In the genomic region with DNA sequence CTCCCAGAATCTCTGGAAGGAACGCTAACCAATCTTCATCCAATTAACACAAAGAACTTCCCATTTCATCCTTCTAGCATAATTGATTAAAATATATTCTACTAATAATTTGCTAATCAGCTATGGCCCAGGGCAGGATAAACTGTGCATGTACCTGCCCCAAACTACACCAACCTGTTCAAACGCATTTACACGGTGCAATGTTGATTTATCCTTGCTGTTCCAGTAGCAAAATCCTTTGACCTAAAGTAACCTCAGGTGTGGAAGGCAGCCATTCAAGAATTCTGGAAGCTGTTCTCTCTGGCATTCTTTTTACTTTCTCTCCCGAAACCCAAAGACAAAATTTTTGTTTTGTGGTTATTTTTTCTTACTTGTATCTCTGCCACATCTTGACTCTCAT, we compare ENCODE assay signal across 22 cellular contexts.
DNase-seq lines count a peak whose midpoint lies in the region; ATAC-seq, FAIRE-seq and TF ChIP-seq lines count a peak whose summit lies in the region.
"Had no signal": no experiment of that assay in that cellular context is flagged by ENCODE, and none has a peak within 500 bp of the region (broad histone marks: within the 10 kb centered on the region; RNA-seq: fewer than 3 reads in every experiment).

No MANE protein-coding gene starts in this region.

- H3K4me1 ChIP-seq in liver (ENCODE audit: control insufficient read depth in 4 of 4, insufficient read depth in 4 of 4, low read length in 3 of 4), result no peaks in the 10 kb centered on the region
- H3K4me1 ChIP-seq in HepG2 (ENCODE audit: insufficient read depth, low read length), result no peaks in the 10 kb centered on the region
- no peaks in the 10 kb centered on the region for H3K4me1 ChIP-seq in right lobe of liver
- H3K4me1 ChIP-seq: BLaER1, HAP-1 had no signal

- TF ChIP-seq EP300 in HepG2 (IDR thresholded peaks at IDR 0.05; ENCODE audit: low read depth in 2 of 2, low read length in 2 of 2) (no peak), HepG2 (CRISPR knock-in tag; IDR thresholded peaks at IDR 0.05; ENCODE audit: borderline replicate concordance) (no peak)

- no peak for TF ChIP-seq POLR2A in HepG2 (IDR thresholded peaks at IDR 0.05; ENCODE audit: insufficient read depth in 1 of 2, low read depth in 2 of 2, low read length in 2 of 2)
- no peak for TF ChIP-seq POLR2A in right lobe of liver (IDR thresholded peaks at IDR 0.05)

- TF ChIP-seq RAD21 in liver (IDR thresholded peaks at IDR 0.05), result no peak
- no peak for TF ChIP-seq RAD21 in HepG2 (CRISPR knock-in tag; IDR thresholded peaks at IDR 0.05)

- H3K79me2 ChIP-seq in HepG2 (ENCODE audit: insufficient read depth, low read length), result no peaks in the 10 kb centered on the region

- no peak for FAIRE-seq in HepG2 (lab: Jason Lieb, UNC)
- FAIRE-seq: A204.1, GM12891, GM18507, H54 had no signal

- BruUV-seq in HepG2 (replicated peaks; lab: Mats Ljungman, UMichigan), result no TSS peak

- H3K4me2 ChIP-seq in HepG2 (ENCODE audit: low read depth, low read length), result no peak overlapping the region
- H3K4me2 ChIP-seq: BLaER1 had no signal

- H3K27me3 ChIP-seq in liver (ENCODE audit: control insufficient read depth in 4 of 4, insufficient read depth in 4 of 4, low read length in 3 of 4) (peaks cover 0 to 4% (median 0%) of the 10 kb centered on the region in 4 donors), HepG2 (ENCODE audit: control insufficient read depth in 1 of 2, insufficient read depth in 2 of 2, low read length in 2 of 2) (no peaks in the 10 kb centered on the region), right lobe of liver (peaks cover 0 to 3% of the 10 kb centered on the region in 2 donors)
- H3K27me3 ChIP-seq: BLaER1 had no signal

- H3K9me3 ChIP-seq in liver (ENCODE audit: control insufficient read depth in 4 of 4, low read length in 3 of 4) (no peaks in the 10 kb centered on the region), HepG2 (ENCODE audit: low read length) (no peaks in the 10 kb centered on the region), right lobe of liver (no peaks in the 10 kb centered on the region)
- H3K9me3 ChIP-seq: HAP-1 had no signal

- CTCF ChIA-PET in HepG2 (lab: Yijun Ruan, JAX; ENCODE audit: low intra/inter-chr PET ratio, low total read pairs), result no interaction called here

- H2AFZ ChIP-seq in HepG2 (ENCODE audit: low read length), result no peak overlapping the region

- H3K27ac ChIP-seq in liver (ENCODE audit: low read depth in 1 of 2, low read length in 2 of 2) (no peak overlapping the region), HepG2 (ENCODE audit: extremely low read length, insufficient read depth, low read length) (no peak overlapping the region), right lobe of liver (no peak overlapping the region)
- H3K27ac ChIP-seq: 22Rv1, BLaER1 had no signal

- WGBS in liver, result 50% methylated on average over 4 of the region's 4 CpGs
- 55% methylated on average over 4 of the region's 4 CpGs for WGBS in HepG2 (ENCODE audit: low lambda C conversion rate)
- 44% methylated on average over 4 of the region's 4 CpGs for WGBS in right lobe of liver (ENCODE audit: insufficient coverage, low coverage, low lambda C conversion rate, missing lambda C conversion rate)

- intact Hi-C loops in HepG2 (cut with micrococcal nuclease; ENCODE audit: unreplicated experiment) (no loop called here), right lobe of liver (cut with DNase I) (no loop called here)

- no peak overlapping the region for H3K4me3 ChIP-seq in liver (ENCODE audit: low read depth in 1 of 3, low read length in 3 of 3)
- H3K4me3 ChIP-seq in HepG2 (replicated peaks in 1 of 3; ENCODE audit: insufficient read depth in 1 of 3, low read depth in 2 of 3, low read length in 3 of 3), result no peak overlapping the region
- H3K4me3 ChIP-seq in epithelial cell of esophagus (ENCODE audit: low read length), result no peak overlapping the region
- no peak overlapping the region for H3K4me3 ChIP-seq in right lobe of liver
- H3K4me3 ChIP-seq: BLaER1, HAP-1 had no signal

- H3K36me3 ChIP-seq in liver (ENCODE audit: control insufficient read depth in 4 of 4, insufficient read depth in 3 of 4, low read depth in 1 of 4, low read length in 3 of 4), result no peaks in the 10 kb centered on the region
- H3K36me3 ChIP-seq in HepG2 (replicated peaks in 1 of 2; ENCODE audit: control insufficient read depth in 1 of 2, insufficient read depth in 2 of 2, low read length in 2 of 2), result no peaks in the 10 kb centered on the region
- no peaks in the 10 kb centered on the region for H3K36me3 ChIP-seq in right lobe of liver
- H3K36me3 ChIP-seq: BLaER1, HAP-1 had no signal

- ATAC-seq in HepG2 (no peak), right lobe of liver (peak; percentile 42 to 57 (median 51))

- no peak for DNase-seq in HepG2 (ENCODE audit: low spot score)
- DNase-seq in epithelial cell of esophagus (ENCODE audit: low read depth), result peak; percentile 15
- no peak for DNase-seq in right lobe of liver
- DNase-seq in HK-2 (ENCODE audit: unreplicated experiment), result no peak
- no peak for DNase-seq in GM20000 (ENCODE audit: low spot score)
- no peak for DNase-seq in SW480 (ENCODE audit: low spot score)
- DNase-seq: Calu3; CD4-positive, alpha-beta memory T cell; COR-L47; DMS53; DMS79 treated with DMSO at 0.1 percent for 48 hours; GF-D8; GOT3; HFFc6 had no signal

- POLR2A ChIA-PET in HepG2 (lab: Yijun Ruan, JAX), result no interaction called here

- H3K9ac ChIP-seq in liver (ENCODE audit: low read depth in 1 of 2, low read length in 2 of 2), result no peak overlapping the region
- H3K9ac ChIP-seq in HepG2 (ENCODE audit: insufficient read depth, low read depth, low read length), result no peak overlapping the region
- H3K9ac ChIP-seq: BLaER1 had no signal

- no peaks in the 10 kb centered on the region for H4K20me1 ChIP-seq in HepG2 (ENCODE audit: insufficient read depth, low read length)
- H4K20me1 ChIP-seq: BLaER1 had no signal

- in situ Hi-C loops in HepG2 (cut with HindIII; ENCODE audit: extremely low pct_ligation_motif_present, low pct_unique_long_range_greater_than_20kb), result no loop called here

- no peak for TF ChIP-seq CTCF in liver (IDR thresholded peaks at IDR 0.05; ENCODE audit: low read depth, low read length, missing input control)
- TF ChIP-seq CTCF in HepG2 (CRISPR knock-in tag; IDR thresholded peaks at IDR 0.05), result no peak
- TF ChIP-seq CTCF in epithelial cell of esophagus (IDR thresholded peaks at IDR 0.05; ENCODE audit: insufficient read depth, low read depth, low read length, missing control alignments), result no peak
- no peak for TF ChIP-seq CTCF in right lobe of liver (IDR thresholded peaks at IDR 0.05)
- TF ChIP-seq CTCF in GM20000 (IDR thresholded peaks at IDR 0.05; ENCODE audit: extremely low read depth, missing control alignments), result no peak

TF ChIP-seq in liver, 16 proteins besides CTCF, POLR2A, EP300 and RAD21:
- TF ChIP-seq FOXA2 (IDR thresholded peaks at IDR 0.05), result no peak
- TF ChIP-seq RXRA (IDR thresholded peaks at IDR 0.05), result peak; percentile 11 to 39
- TF ChIP-seq YY1 (IDR thresholded peaks at IDR 0.05), result no peak

TF ChIP-seq in HepG2, 621 proteins besides CTCF, POLR2A, EP300 and RAD21 (continues in another document):
- no peak for TF ChIP-seq KLF12 (CRISPR knock-in tag; IDR thresholded peaks at IDR 0.05; ENCODE audit: borderline replicate concordance)
- TF ChIP-seq SP1 (IDR thresholded peaks at IDR 0.05), result no peak
- no peak for TF ChIP-seq SP1 (CRISPR knock-in tag; IDR thresholded peaks at IDR 0.05)
- TF ChIP-seq, protein P1, sequence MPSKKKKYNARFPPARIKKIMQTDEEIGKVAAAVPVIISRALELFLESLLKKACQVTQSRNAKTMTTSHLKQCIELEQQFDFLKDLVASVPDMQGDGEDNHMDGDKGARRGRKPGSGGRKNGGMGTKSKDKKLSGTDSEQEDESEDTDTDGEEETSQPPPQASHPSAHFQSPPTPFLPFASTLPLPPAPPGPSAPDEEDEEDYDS (CRISPR knock-in tag; IDR thresholded peaks at IDR 0.05), result no peak
- TF ChIP-seq RAD51 (IDR thresholded peaks at IDR 0.05; ENCODE audit: borderline replicate concordance), result no peak
- no peak for TF ChIP-seq ZNF317 (CRISPR knock-in tag; IDR thresholded peaks at IDR 0.05)
